In the genomic region with DNA sequence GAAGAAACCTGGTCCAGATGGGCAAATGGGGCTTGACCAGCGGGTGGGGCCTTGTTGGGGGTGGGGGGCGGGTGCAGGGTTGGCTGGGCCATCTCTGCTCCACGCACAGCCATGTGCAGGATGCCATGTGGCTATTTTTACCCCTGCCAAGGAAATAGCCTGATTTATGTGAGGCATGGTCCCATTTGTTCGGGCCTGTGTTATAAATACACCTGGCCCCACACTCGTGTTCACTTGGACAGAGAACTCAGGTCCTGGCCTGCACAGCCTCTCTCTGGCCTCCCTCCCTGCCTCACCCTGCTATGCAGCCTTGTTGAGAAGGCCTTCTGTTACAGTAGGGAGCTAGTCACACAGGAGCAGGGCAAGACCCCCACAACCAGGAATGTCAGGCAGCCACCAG, we compare ENCODE assay signal across 1 cellular context.
TF ChIP-seq lines count a peak whose summit lies in the region.

No MANE protein-coding gene starts in this region.

TF ChIP-seq in H1, 55 proteins besides CTCF, POLR2A, EP300 and RAD21 (continued from another document):
- TF ChIP-seq TBP (IDR thresholded peaks at IDR 0.05; ENCODE audit: low read depth, low read length) (no peak), NRF1 (IDR thresholded peaks at IDR 0.05; ENCODE audit: low read depth, low read length) (no peak)
